10 cellular contexts compared by ENCODE assay signal in genomic region chr12:116657921-116658495, GRCh38.
DNase-seq lines count a peak whose midpoint lies in the region; ATAC-seq and TF ChIP-seq lines count a peak whose summit lies in the region.
"Had no signal": no experiment of that assay in that cellular context is flagged by ENCODE, and none has a peak within 500 bp of the region (broad histone marks: within the 10 kb centered on the region; RNA-seq: fewer than 3 reads in every experiment).

No MANE protein-coding gene starts in this region.

- H3K27ac ChIP-seq in right lobe of liver (peak overlapping the region in 2 of 3 donors; percentile 64 to 81), stomach smooth muscle (ENCODE audit: low read length) (peak overlapping the region; percentile 60), Karpas-422 (ENCODE audit: low read length) (no peak overlapping the region)

- peaks cover 17% of the 10 kb centered on the region for H3K4me1 Mint-ChIP-seq in MCF 10A (ENCODE audit: insufficient read depth, unreplicated experiment)

- no peaks in the 10 kb centered on the region for H3K9me3 Mint-ChIP-seq in MCF 10A (ENCODE audit: unreplicated experiment)

- TF ChIP-seq POLR2A in right lobe of liver (IDR thresholded peaks at IDR 0.05), result no peak

- H3K4me1 ChIP-seq in ES-I3 (ENCODE audit: insufficient read depth, low read length) (0 out of 2 replicates have a peak, but pooled peaks cover 3% of the 10 kb centered on the region), right lobe of liver (peaks cover 0 to 27% (median 10%) of the 10 kb centered on the region in 4 donors), stomach smooth muscle (ENCODE audit: control insufficient read depth, insufficient read depth, low read length) (peaks cover 9% of the 10 kb centered on the region), Karpas-422 (ENCODE audit: low read length) (peaks cover 5% of the 10 kb centered on the region; the same call in 1 of the 2 replicates)

- no peak for ATAC-seq in right lobe of liver
- ATAC-seq in HG03457 (IDR thresholded peaks at IDR 0.05; ENCODE audit: unreplicated experiment), result no peak
- no peak for ATAC-seq in GM18511 (IDR thresholded peaks at IDR 0.05; ENCODE audit: unreplicated experiment)

- H3K9ac ChIP-seq in ES-I3 (ENCODE audit: low read depth, low read length) (peak overlapping the region; percentile 41; the same call in 1 of the 2 replicates), stomach smooth muscle (ENCODE audit: low read length in 2 of 2) (no peak overlapping the region), Karpas-422 (ENCODE audit: low read length) (no peak overlapping the region)

- H3K27ac Mint-ChIP-seq in MCF 10A (ENCODE audit: low read depth, unreplicated experiment), result peak overlapping the region; percentile 36

- no peaks in the 10 kb centered on the region for H4K20me1 ChIP-seq in Karpas-422 (ENCODE audit: insufficient read depth, low read depth, low read length)

- H3K4me2 ChIP-seq in Karpas-422 (ENCODE audit: low read depth, low read length, poor library complexity, severe bottlenecking), result no peak overlapping the region

- no peak for DNase-seq in MCF 10A (ENCODE audit: unreplicated experiment)
- DNase-seq in right lobe of liver, result no peak
- DNase-seq in head of caudate nucleus, result no peak
- no peak for DNase-seq in Karpas-422
- DNase-seq: NCI-H2081 treated with DMSO at 0.1 percent for 48 hours had no signal

- H3K4me3 ChIP-seq in right lobe of liver, result peak overlapping the region; percentile 12 to 47 (median 44)
- peak overlapping the region; percentile 3 to 59 for H3K4me3 ChIP-seq in stomach smooth muscle (ENCODE audit: low read length in 2 of 2)
- H3K4me3 ChIP-seq in Karpas-422 (ENCODE audit: low read length), result no peak overlapping the region

- H3K36me3 Mint-ChIP-seq in MCF 10A (ENCODE audit: insufficient read depth, unreplicated experiment), result no peaks in the 10 kb centered on the region

- no peaks in the 10 kb centered on the region for H3K79me2 ChIP-seq in Karpas-422 (ENCODE audit: low read length)

- intact Hi-C loops in MCF 10A (cut with micrococcal nuclease), result no loop called here
- intact Hi-C loops in right lobe of liver (cut with DNase I), result no loop called here
- intact Hi-C loops in head of caudate nucleus (cut with DNase I), result no loop called here

- no peak overlapping the region for H2AFZ ChIP-seq in Karpas-422 (ENCODE audit: low read length)

- no peak for TF ChIP-seq CTCF in MCF 10A (IDR thresholded peaks at IDR 0.05; ENCODE audit: unreplicated experiment)
- TF ChIP-seq CTCF in right lobe of liver (IDR thresholded peaks at IDR 0.05), result no peak

- peak overlapping the region; percentile 59 for H3K4me3 Mint-ChIP-seq in MCF 10A (ENCODE audit: unreplicated experiment)

- no peaks in the 10 kb centered on the region for H3K9me2 ChIP-seq in Karpas-422 (replicated peaks; ENCODE audit: insufficient read depth, low read length)

- no peaks in the 10 kb centered on the region for H3K36me3 ChIP-seq in ES-I3 (ENCODE audit: insufficient read depth, low read length)
- no peaks in the 10 kb centered on the region for H3K36me3 ChIP-seq in right lobe of liver
- H3K36me3 ChIP-seq in stomach smooth muscle (ENCODE audit: control insufficient read depth in 2 of 2, insufficient read depth in 2 of 2, low read length in 2 of 2), result no peaks in the 10 kb centered on the region
- H3K36me3 ChIP-seq in Karpas-422 (ENCODE audit: insufficient read depth, low read length), result no peaks in the 10 kb centered on the region
- H3K36me3 ChIP-seq: Peyer's patch had no signal

- no TSS peak for BruUV-seq in MCF 10A (replicated peaks; lab: Mats Ljungman, UMichigan)

- CTCF ChIA-PET in MCF 10A (lab: Yijun Ruan, JAX), result no interaction called here

- WGBS in right lobe of liver (ENCODE audit: insufficient coverage, low coverage, low lambda C conversion rate, missing lambda C conversion rate), result 47% methylated on average over 10 of the region's 11 CpGs

- H3K9me3 ChIP-seq in ES-I3 (ENCODE audit: control insufficient read depth, insufficient read depth, low read length) (no peaks in the 10 kb centered on the region), right lobe of liver (no peaks in the 10 kb centered on the region), stomach smooth muscle (ENCODE audit: control insufficient read depth in 2 of 2, low read length in 2 of 2) (no peaks in the 10 kb centered on the region), Karpas-422 (ENCODE audit: low read length) (no peaks in the 10 kb centered on the region)
- H3K9me3 ChIP-seq: Peyer's patch had no signal

- POLR2A ChIA-PET in MCF 10A (lab: Yijun Ruan, JAX), result interaction anchor here (0.5 to 1.1 kb wide), 3 partner anchors 34 to 615 kb away, joined by 3 read pairs; no protein-coding TSS in a partner anchor

- H3K27me3 Mint-ChIP-seq in MCF 10A (ENCODE audit: insufficient read depth, unreplicated experiment), result peaks cover 41% of the 10 kb centered on the region

- H3K27me3 ChIP-seq in right lobe of liver, result no peaks in the 10 kb centered on the region
- no peaks in the 10 kb centered on the region for H3K27me3 ChIP-seq in stomach smooth muscle (ENCODE audit: control insufficient read depth in 1 of 2, insufficient read depth in 2 of 2, low read length in 2 of 2)
- H3K27me3 ChIP-seq in Karpas-422 (ENCODE audit: low read length), result no peaks in the 10 kb centered on the region
- H3K27me3 ChIP-seq: Peyer's patch had no signal
